In genomic region chr4:182898479-182898799, GRCh38 we compare ENCODE assay signal across 17 cellular contexts. TPM values are rescaled to one million over a fixed set of nuclear protein-coding genes. Genes with fewer than 3 reads are reported as not detected.
A peak's percentile ranks its signal among the peaks of the same experiment; 100 is the strongest.
DNase-seq lines count a peak whose midpoint lies in the region; ATAC-seq and TF ChIP-seq lines count a peak whose summit lies in the region.
"Had no signal": no experiment of that assay in that cellular context is flagged by ENCODE, and none has a peak within 500 bp of the region (broad histone marks: within the 10 kb centered on the region; RNA-seq: fewer than 3 reads in every experiment).

No MANE protein-coding gene starts in this region.

- no peak for ATAC-seq in activated CD8-positive, alpha-beta T cell treated with anti-CD3 and anti-CD28 coated beads for 36 hours
- no peak for ATAC-seq in activated CD8-positive, alpha-beta T cell treated with anti-CD3 and anti-CD28 coated beads, Interleukin-2, amount 10 ng/mL, durations not matched to agents 7 days and 5 days
- no peak for ATAC-seq in activated T-helper 17 cell treated with anti-CD3 and anti-CD28 coated beads, Interleukin-2, amount 50 U/mL, for 72 hours (replicated peaks)
- ATAC-seq in right lobe of liver: peak; percentile 1 to 7 (median 6)
- no peak for ATAC-seq in HG02623 (IDR thresholded peaks at IDR 0.05; ENCODE audit: unreplicated experiment)
- ATAC-seq: Right ventricle myocardium inferior had no signal

- peaks cover 0 to 71% (median 37%) of the 10 kb centered on the region in 4 donors for H3K4me1 ChIP-seq in right lobe of liver
- peaks cover 57 to 61% of the 10 kb centered on the region in 2 donors for H3K4me1 ChIP-seq in thyroid gland

- DNase-seq in activated CD8-positive, alpha-beta T cell treated with anti-CD3 and anti-CD28 coated beads for 36 hours: no peak
- DNase-seq in activated CD8-positive, alpha-beta T cell treated with anti-CD3 and anti-CD28 coated beads, Interleukin-2, amount 10 ng/mL, durations not matched to agents 7 days and 5 days: no peak
- DNase-seq in right lobe of liver: no peak
- DNase-seq in thyroid gland: peak; percentile 54 to 58
- DNase-seq in NCI-H526 (lab: John Stamatoyannopoulos, UW): no peak
- DNase-seq in middle frontal gyrus (ENCODE audit: extremely low spot score, low spot score): no peak
- DNase-seq: C1 segment of cervical spinal cord; GF-D8; Karpas-422; NCI-H1436; NCI-H1930; NCI-H2171; NK-92 treated with Interleukin-12 subunit alpha and Interleukin-12 subunit beta, amount 100 ng/mL, for 24 hours had no signal

- peak overlapping the region in 2 of 3 donors; percentile 54 to 86 for H3K27ac ChIP-seq in right lobe of liver
- peak overlapping the region; percentile 86 to 94 (median 93) for H3K27ac ChIP-seq in thyroid gland

- no peak for TF ChIP-seq CTCF in activated CD8-positive, alpha-beta T cell treated with anti-CD3 and anti-CD28 coated beads for 36 hours (IDR thresholded peaks at IDR 0.05)
- TF ChIP-seq CTCF in right lobe of liver (IDR thresholded peaks at IDR 0.05) (no peak), thyroid gland (IDR thresholded peaks at IDR 0.05) (no peak)

- TF ChIP-seq POLR2A in right lobe of liver (IDR thresholded peaks at IDR 0.05): no peak
- TF ChIP-seq POLR2A in thyroid gland (IDR thresholded peaks at IDR 0.05): no peak

- H3K4me3 Mint-ChIP-seq in activated CD8-positive, alpha-beta T cell treated with anti-CD3 and anti-CD28 coated beads for 36 hours: no peak overlapping the region
- H3K4me3 Mint-ChIP-seq in activated CD8-positive, alpha-beta T cell treated with anti-CD3 and anti-CD28 coated beads, Interleukin-2, amount 10 ng/mL, durations not matched to agents 7 days and 5 days: no peak overlapping the region
- no peak overlapping the region for H3K4me3 Mint-ChIP-seq in activated T-helper 17 cell treated with anti-CD3 and anti-CD28 coated beads, Interleukin-2, amount 50 U/mL, for 72 hours
- H3K4me3 Mint-ChIP-seq: IgD-negative memory B cell had no signal

- H3K9me3 ChIP-seq in right lobe of liver (no peaks in the 10 kb centered on the region), thyroid gland (no peaks in the 10 kb centered on the region)

- no peaks in the 10 kb centered on the region for H3K27me3 ChIP-seq in right lobe of liver
- no peaks in the 10 kb centered on the region for H3K27me3 ChIP-seq in thyroid gland

- CTCF ChIA-PET in activated CD8-positive, alpha-beta T cell treated with anti-CD3 and anti-CD28 coated beads for 36 hours (lab: Charles Lee): no interaction called here
- CTCF ChIA-PET in activated CD8-positive, alpha-beta T cell treated with anti-CD3 and anti-CD28 coated beads, Interleukin-2, amount 10 ng/mL, durations not matched to agents 7 days and 5 days (lab: Charles Lee): no interaction called here

- H3K36me3 ChIP-seq in right lobe of liver (peaks cover 0 to 18% (median 0%) of the 10 kb centered on the region in 4 donors), thyroid gland (peaks cover 4 to 8% of the 10 kb centered on the region in 2 donors)

- H3K4me3 ChIP-seq in right lobe of liver (no peak overlapping the region), thyroid gland (replicated peaks in 1 of 3) (no peak overlapping the region)

- peak overlapping the region; percentile 32 for H3K27ac Mint-ChIP-seq in activated CD8-positive, alpha-beta T cell treated with anti-CD3 and anti-CD28 coated beads for 36 hours
- no peak overlapping the region for H3K27ac Mint-ChIP-seq in activated CD8-positive, alpha-beta T cell treated with anti-CD3 and anti-CD28 coated beads, Interleukin-2, amount 10 ng/mL, durations not matched to agents 7 days and 5 days
- peak overlapping the region; percentile 24 for H3K27ac Mint-ChIP-seq in activated T-helper 17 cell treated with anti-CD3 and anti-CD28 coated beads, Interleukin-2, amount 50 U/mL, for 72 hours

- intact Hi-C loops in activated CD8-positive, alpha-beta T cell treated with anti-CD3 and anti-CD28 coated beads for 36 hours (cut with micrococcal nuclease): no loop called here
- intact Hi-C loops in right lobe of liver (cut with DNase I) (no loop called here), thyroid gland (cut with DNase I) (no loop called here)

- peaks cover 54% of the 10 kb centered on the region for H3K36me3 Mint-ChIP-seq in activated CD8-positive, alpha-beta T cell treated with anti-CD3 and anti-CD28 coated beads for 36 hours (ENCODE audit: low read depth)
- H3K36me3 Mint-ChIP-seq in activated CD8-positive, alpha-beta T cell treated with anti-CD3 and anti-CD28 coated beads, Interleukin-2, amount 10 ng/mL, durations not matched to agents 7 days and 5 days (ENCODE audit: low read depth): peaks cover 45% of the 10 kb centered on the region
- peaks cover 92% of the 10 kb centered on the region for H3K36me3 Mint-ChIP-seq in activated T-helper 17 cell treated with anti-CD3 and anti-CD28 coated beads, Interleukin-2, amount 50 U/mL, for 72 hours (ENCODE audit: low read depth)

- H3K9me3 Mint-ChIP-seq in activated CD8-positive, alpha-beta T cell treated with anti-CD3 and anti-CD28 coated beads for 36 hours: no peaks in the 10 kb centered on the region
- H3K9me3 Mint-ChIP-seq in activated CD8-positive, alpha-beta T cell treated with anti-CD3 and anti-CD28 coated beads, Interleukin-2, amount 10 ng/mL, durations not matched to agents 7 days and 5 days (ENCODE audit: insufficient read depth): no peaks in the 10 kb centered on the region
- H3K9me3 Mint-ChIP-seq in activated T-helper 17 cell treated with anti-CD3 and anti-CD28 coated beads, Interleukin-2, amount 50 U/mL, for 72 hours: no peaks in the 10 kb centered on the region
- H3K9me3 Mint-ChIP-seq: IgD-negative memory B cell had no signal

- H3K27me3 Mint-ChIP-seq in activated CD8-positive, alpha-beta T cell treated with anti-CD3 and anti-CD28 coated beads for 36 hours: no peaks in the 10 kb centered on the region
- no peaks in the 10 kb centered on the region for H3K27me3 Mint-ChIP-seq in activated CD8-positive, alpha-beta T cell treated with anti-CD3 and anti-CD28 coated beads, Interleukin-2, amount 10 ng/mL, durations not matched to agents 7 days and 5 days (ENCODE audit: low read depth)
- no peaks in the 10 kb centered on the region for H3K27me3 Mint-ChIP-seq in activated T-helper 17 cell treated with anti-CD3 and anti-CD28 coated beads, Interleukin-2, amount 50 U/mL, for 72 hours
- H3K27me3 Mint-ChIP-seq: IgD-negative memory B cell had no signal

- POLR2A ChIA-PET in activated CD8-positive, alpha-beta T cell treated with anti-CD3 and anti-CD28 coated beads for 36 hours (lab: Charles Lee): interaction anchor here (1.2 kb wide), 1 partner anchor 9 kb away, joined by 3 read pairs; no protein-coding TSS in a partner anchor
- POLR2A ChIA-PET in activated CD8-positive, alpha-beta T cell treated with anti-CD3 and anti-CD28 coated beads, Interleukin-2, amount 10 ng/mL, durations not matched to agents 7 days and 5 days (lab: Charles Lee): no interaction called here

- H3K4me1 Mint-ChIP-seq in activated CD8-positive, alpha-beta T cell treated with anti-CD3 and anti-CD28 coated beads for 36 hours (ENCODE audit: low read depth): no peaks in the 10 kb centered on the region
- H3K4me1 Mint-ChIP-seq in activated CD8-positive, alpha-beta T cell treated with anti-CD3 and anti-CD28 coated beads, Interleukin-2, amount 10 ng/mL, durations not matched to agents 7 days and 5 days (ENCODE audit: low read depth): no peaks in the 10 kb centered on the region
- H3K4me1 Mint-ChIP-seq in activated T-helper 17 cell treated with anti-CD3 and anti-CD28 coated beads, Interleukin-2, amount 50 U/mL, for 72 hours: no peaks in the 10 kb centered on the region

- WGBS in right lobe of liver (ENCODE audit: insufficient coverage, low coverage, low lambda C conversion rate, missing lambda C conversion rate): 50% methylated on average over 5 of the region's 5 CpGs
- 45 to 49% methylated on average over 5 of the region's 5 CpGs for WGBS in thyroid gland, 2 donors

RNA-seq across cellular contexts. Expression of gene DCTD, which starts 18.7 kb away (rescaled TPM):
- total RNA-seq in activated CD8-positive, alpha-beta T cell treated with anti-CD3 and anti-CD28 coated beads for 36 hours: 100 to 1,000 TPM; 128 to 131 TPM
- 10 to 100 TPM; 74.4 to 75.5 TPM for total RNA-seq in activated CD8-positive, alpha-beta T cell treated with anti-CD3 and anti-CD28 coated beads, Interleukin-2, amount 10 ng/mL, durations not matched to agents 7 days and 5 days
- 100 to 1,000 TPM in 1 of 2 donors, 10 to 100 TPM in 1; 81.0 to 125 TPM for total RNA-seq in activated T-helper 17 cell treated with anti-CD3 and anti-CD28 coated beads, Interleukin-2, amount 50 U/mL, for 72 hours
- 10 to 100 TPM; 45.7 to 61.3 (median 51.2) TPM for total RNA-seq in right lobe of liver
- total RNA-seq in thyroid gland: 100 to 1,000 TPM in 3 of 4 donors, 10 to 100 TPM in 1; 99.3 to 150 (median 119) TPM

Comparison
In these comparisons a context has a peak if more than half of its experiments do, and no peak if none do; other contexts are left out.
1. ATAC-seq: peak in right lobe of liver (4 of 4); none in activated CD8-positive, alpha-beta T cell treated with anti-CD3 and anti-CD28 coated beads for 36 hours (single experiment), activated CD8-positive, alpha-beta T cell treated with anti-CD3 and anti-CD28 coated beads, Interleukin-2, amount 10 ng/mL, durations not matched to agents 7 days and 5 days (single experiment), activated T-helper 17 cell treated with anti-CD3 and anti-CD28 coated beads, Interleukin-2, amount 50 U/mL, for 72 hours (single experiment) and HG02623 (single experiment).
2. DNase-seq: peak in thyroid gland (2 of 2); none in activated CD8-positive, alpha-beta T cell treated with anti-CD3 and anti-CD28 coated beads for 36 hours (single experiment), activated CD8-positive, alpha-beta T cell treated with anti-CD3 and anti-CD28 coated beads, Interleukin-2, amount 10 ng/mL, durations not matched to agents 7 days and 5 days (single experiment), right lobe of liver (0 of 3), NCI-H526 (0 of 2) and middle frontal gyrus (single experiment).